Comparison of ENCODE assay signal across 9 cellular contexts in genomic region chr6:26457407-26457795, GRCh38. TPM values are rescaled to one million over a fixed set of nuclear protein-coding genes. Genes with fewer than 3 reads are reported as not detected.
DNase-seq lines count a peak whose midpoint lies in the region; ATAC-seq and TF ChIP-seq lines count a peak whose summit lies in the region.
"Had no signal": no experiment of that assay in that cellular context is flagged by ENCODE, and none has a peak within 500 bp of the region (broad histone marks: within the 10 kb centered on the region; RNA-seq: fewer than 3 reads in every experiment).

No MANE protein-coding gene starts in this region.

- H4K20me1 ChIP-seq in PC-3 (ENCODE audit: low read length): no peaks in the 10 kb centered on the region

- peak overlapping the region; percentile 80 for H3K4me2 ChIP-seq in PC-3 (ENCODE audit: low read length)

- CTCF ChIA-PET in PC-3 (lab: Charles Lee): no interaction called here
- CTCF ChIA-PET in naive thymus-derived CD4-positive, alpha-beta T cell (lab: Charles Lee): no interaction called here

- no peaks in the 10 kb centered on the region for H3K9me2 ChIP-seq in PC-3 (replicated peaks; ENCODE audit: low read length)

- peak overlapping the region; percentile 98 for H3K4me3 Mint-ChIP-seq in effector memory CD8-positive, alpha-beta T cell
- H3K4me3 Mint-ChIP-seq in naive thymus-derived CD4-positive, alpha-beta T cell: peak overlapping the region; percentile 90 to 100 (median 98)

- H3K27me3 ChIP-seq in PC-3 (ENCODE audit: low read length): no peaks in the 10 kb centered on the region
- no peaks in the 10 kb centered on the region for H3K27me3 ChIP-seq in naive thymus-derived CD4-positive, alpha-beta T cell (ENCODE audit: control insufficient read depth in 2 of 2, insufficient read depth in 2 of 2, low read length in 2 of 2)

- H3K27ac ChIP-seq in PC-3 (ENCODE audit: low read length): peak overlapping the region; percentile 7; the same call in 1 of the 2 replicates
- peak overlapping the region; percentile 81 for H3K27ac ChIP-seq in naive thymus-derived CD4-positive, alpha-beta T cell (ENCODE audit: low read depth, low read length)

- peak overlapping the region; percentile 78 for H3K4me3 ChIP-seq in PC-3 (ENCODE audit: low read length)
- H3K4me3 ChIP-seq in naive thymus-derived CD4-positive, alpha-beta T cell (ENCODE audit: low read length): peak overlapping the region; percentile 93

- DNase-seq in DMS153 (lab: John Stamatoyannopoulos, UW): peak; percentile 5
- no peak for DNase-seq in DMS153 treated with DMSO at 0.1 percent for 48 hours (lab: John Stamatoyannopoulos, UW; ENCODE audit: unreplicated experiment)
- no peak for DNase-seq in PC-3
- no peak for DNase-seq in effector memory CD8-positive, alpha-beta T cell
- DNase-seq in naive thymus-derived CD4-positive, alpha-beta T cell: no peak
- no peak for DNase-seq in COLO829 (ENCODE audit: low spot score)
- no peak for DNase-seq in activated effector memory CD4-positive, alpha-beta T cell treated with anti-CD3 and anti-CD28 coated beads, Interleukin-2, amount 50 U/mL, for 16 hours

- no peaks in the 10 kb centered on the region for H3F3A ChIP-seq in PC-3 (ENCODE audit: low read length, unreplicated experiment)

- peaks cover 42 to 58% of the 10 kb centered on the region in 2 donors for H3K4me1 Mint-ChIP-seq in effector memory CD8-positive, alpha-beta T cell (ENCODE audit: low read depth in 2 of 2)
- peaks cover 42 to 68% (median 54%) of the 10 kb centered on the region in 7 donors for H3K4me1 Mint-ChIP-seq in naive thymus-derived CD4-positive, alpha-beta T cell

- no peaks in the 10 kb centered on the region for H3K27me3 Mint-ChIP-seq in effector memory CD8-positive, alpha-beta T cell
- H3K27me3 Mint-ChIP-seq in naive thymus-derived CD4-positive, alpha-beta T cell: no peaks in the 10 kb centered on the region

- H3K9me3 ChIP-seq in PC-3 (ENCODE audit: low read length): no peaks in the 10 kb centered on the region
- H3K9me3 ChIP-seq in naive thymus-derived CD4-positive, alpha-beta T cell (ENCODE audit: control insufficient read depth in 2 of 3, low read length in 3 of 3): no peaks in the 10 kb centered on the region

- peak overlapping the region; percentile 91 for H3K9ac ChIP-seq in PC-3 (ENCODE audit: low read length)

- POLR2A ChIA-PET in PC-3 (lab: Charles Lee; ENCODE audit: unreplicated experiment): no interaction called here
- POLR2A ChIA-PET in naive thymus-derived CD4-positive, alpha-beta T cell (lab: Charles Lee): interaction anchor here (0.6 to 1.2 kb wide), 2 partner anchors 15 to 79 kb away, joined by 3 read pairs; no protein-coding TSS in a partner anchor

- no peaks in the 10 kb centered on the region for H3K9me3 Mint-ChIP-seq in effector memory CD8-positive, alpha-beta T cell
- no peaks in the 10 kb centered on the region for H3K9me3 Mint-ChIP-seq in naive thymus-derived CD4-positive, alpha-beta T cell

- peak; percentile 7 for ATAC-seq in HG02610 (IDR thresholded peaks at IDR 0.05; ENCODE audit: unreplicated experiment)
- peak; percentile 53 for ATAC-seq in PC-3
- ATAC-seq in effector memory CD8-positive, alpha-beta T cell (replicated peaks): peak; percentile 24
- ATAC-seq in naive thymus-derived CD4-positive, alpha-beta T cell: peak; percentile 18

- peaks cover 18% of the 10 kb centered on the region for H3K36me3 ChIP-seq in PC-3 (ENCODE audit: low read depth, low read length)
- H3K36me3 ChIP-seq in naive thymus-derived CD4-positive, alpha-beta T cell (ENCODE audit: control insufficient read depth in 2 of 3, insufficient read depth in 3 of 3, low read length in 3 of 3): peaks cover 0 to 22% (median 21%) of the 10 kb centered on the region in 3 experiments

- no TSS peak for BruUV-seq in PC-3 (replicated peaks; lab: Mats Ljungman, UMichigan)

- H3K79me2 ChIP-seq in PC-3 (ENCODE audit: low read length): peaks cover 41% of the 10 kb centered on the region

- peaks cover 21% of the 10 kb centered on the region for H3K4me1 ChIP-seq in PC-3 (ENCODE audit: insufficient read depth, low read length)
- peaks cover 27 to 38% of the 10 kb centered on the region in 2 donors for H3K4me1 ChIP-seq in naive thymus-derived CD4-positive, alpha-beta T cell (ENCODE audit: control insufficient read depth in 2 of 2, insufficient read depth in 2 of 2, low read length in 2 of 2)

- H3K27ac Mint-ChIP-seq in effector memory CD8-positive, alpha-beta T cell: peak overlapping the region; percentile 98 to 99
- H3K27ac Mint-ChIP-seq in naive thymus-derived CD4-positive, alpha-beta T cell: peak overlapping the region; percentile 89 to 99 (median 94)

- H2AFZ ChIP-seq in PC-3 (ENCODE audit: low read length): peak overlapping the region; percentile 92

- TF ChIP-seq CTCF in PC-3 (conservative IDR thresholded peaks at IDR 0.05; ENCODE audit: low read depth, low read length): no peak

- peaks cover 35% of the 10 kb centered on the region for H3K36me3 Mint-ChIP-seq in effector memory CD8-positive, alpha-beta T cell (ENCODE audit: insufficient read depth)
- peaks cover 10 to 33% (median 26%) of the 10 kb centered on the region in 5 donors for H3K36me3 Mint-ChIP-seq in naive thymus-derived CD4-positive, alpha-beta T cell

- intact Hi-C loops in PC-3 (cut with micrococcal nuclease): loop anchor here (1.0 kb wide), 1 partner anchor 16 kb away; no protein-coding TSS in a partner anchor
- intact Hi-C loops in naive thymus-derived CD4-positive, alpha-beta T cell (cut with micrococcal nuclease): loop anchor here (1.0 to 5.0 kb wide), 12 partner anchors 16 to 90 kb away; partner anchors contain the start of genes BTN3A1 (in 2 of the 2), BTN3A3 (in 2 of the 2), BTN2A2 (in 1 of the 2) and BTN3A2 (in 1 of the 2)

RNA-seq across cellular contexts. Expression of gene BTN2A1, which starts 0.4 kb away (rescaled TPM):
- 13.1 and 14.6 TPM in 2 replicates for total RNA-seq in PC-3 (2014; rRNA removed)
- 10 to 100 TPM; 29.0 to 54.6 (median 37.2) TPM for total RNA-seq in naive thymus-derived CD4-positive, alpha-beta T cell
- 10 to 100 TPM in 1 of 2 donors, 1 to 10 TPM in 1; 9.7 to 13.1 TPM for polyA plus RNA-seq in naive thymus-derived CD4-positive, alpha-beta T cell

RNA-seq across cellular contexts. Expression of gene BTN3A3, which starts 17.1 kb away (rescaled TPM):
- 5.0 and 10.1 TPM in 2 replicates for total RNA-seq in PC-3 (2014; rRNA removed)
- total RNA-seq in naive thymus-derived CD4-positive, alpha-beta T cell: 100 to 1,000 TPM in 3 of 5 experiments, 10 to 100 TPM in 2; 79.1 to 183 (median 119) TPM
- 10 to 100 TPM; 71.4 to 96.2 TPM for polyA plus RNA-seq in naive thymus-derived CD4-positive, alpha-beta T cell

RNA-seq across cellular contexts. Expression of gene BTN1A1, which starts 42.7 kb away (rescaled TPM):
- not detected in 2 replicates for total RNA-seq in PC-3 (2014; rRNA removed)
- not detected for total RNA-seq in naive thymus-derived CD4-positive, alpha-beta T cell
- polyA plus RNA-seq in naive thymus-derived CD4-positive, alpha-beta T cell: not detected
- total RNA-seq: subcutaneous adipose tissue had no signal

RNA-seq across cellular contexts. Expression of gene BTN3A1, which starts 55.3 kb away (rescaled TPM):
- total RNA-seq in PC-3 (2014; rRNA removed): 4.5 and 5.4 TPM in 2 replicates
- total RNA-seq in naive thymus-derived CD4-positive, alpha-beta T cell: 100 to 1,000 TPM; 122 to 242 (median 235) TPM
- 10 to 100 TPM; 41.5 to 64.6 TPM for polyA plus RNA-seq in naive thymus-derived CD4-positive, alpha-beta T cell
